In the genomic region with DNA sequence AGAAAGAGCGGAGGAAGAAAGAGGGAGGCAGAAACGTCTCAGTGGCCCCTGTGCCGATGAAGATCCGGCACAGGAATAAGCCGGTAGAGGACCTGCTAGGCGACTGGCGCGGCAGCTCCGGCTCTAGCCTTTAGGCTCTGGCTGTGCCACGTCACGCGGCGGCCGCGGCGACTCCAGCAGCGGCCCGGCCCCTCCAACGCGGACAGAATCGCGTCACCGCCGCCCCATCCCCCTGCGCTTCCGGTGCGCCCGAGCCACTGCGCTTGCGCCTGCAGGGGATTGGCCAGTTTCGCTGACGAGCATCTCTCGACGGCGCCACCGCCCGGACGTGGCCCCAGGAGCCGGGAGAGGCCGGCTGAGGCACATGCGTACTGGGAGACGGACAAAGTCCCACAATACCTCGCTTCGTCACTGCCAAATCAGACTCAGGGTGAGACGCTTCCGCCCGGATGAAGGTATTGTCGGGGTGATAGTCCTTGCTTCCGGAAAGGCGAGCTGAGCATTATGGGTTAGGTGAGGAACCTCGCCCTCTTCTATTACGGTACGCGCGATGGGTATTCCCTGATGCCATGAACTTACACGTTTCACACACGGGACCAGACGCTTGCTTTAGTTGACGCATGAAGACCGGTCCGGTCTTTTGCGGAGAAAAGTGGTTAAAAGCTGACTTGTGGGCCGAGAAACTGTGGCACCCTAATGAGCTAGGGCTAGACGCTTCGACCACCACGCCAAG, we compare ENCODE assay signal across 8 cellular contexts. TPM values are rescaled to one million over a fixed set of nuclear protein-coding genes. Genes with fewer than 3 reads are reported as not detected.
DNase-seq lines count a peak whose midpoint lies in the region; ATAC-seq, FAIRE-seq and TF ChIP-seq lines count a peak whose summit lies in the region.

A gene (minus strand): TSS at position 105 of the 733 bp plus-strand sequence. CDS start 204 bp downstream, outside the sequence.

- H3K9me3 ChIP-seq in adipocyte (ENCODE audit: control insufficient read depth, low read length) (no peaks in the 10 kb centered on the region), pancreas (no peaks in the 10 kb centered on the region), tibial artery (no peaks in the 10 kb centered on the region)

- ATAC-seq in HG02798 (IDR thresholded peaks at IDR 0.05; ENCODE audit: poor library complexity, unreplicated experiment) (peak; percentile 96), Right ventricle myocardium superior (ENCODE audit: poor library complexity) (peak; percentile 97), pancreas (peak; percentile 88 to 93 (median 88))

- peaks cover 34% of the 10 kb centered on the region for H3K4me1 ChIP-seq in adipocyte (ENCODE audit: control insufficient read depth, insufficient read depth, low read length)
- peaks cover 0 to 17% (median 14%) of the 10 kb centered on the region in 3 donors for H3K4me1 ChIP-seq in pancreas
- peaks cover 0 to 47% (median 36%) of the 10 kb centered on the region in 4 donors for H3K4me1 ChIP-seq in tibial artery

- H3K27me3 ChIP-seq in adipocyte (replicated peaks; ENCODE audit: control insufficient read depth, insufficient read depth, low read length) (no peaks in the 10 kb centered on the region), pancreas (no peaks in the 10 kb centered on the region), tibial artery (no peaks in the 10 kb centered on the region)

- TF ChIP-seq CTCF in GM12875 (IDR thresholded peaks at IDR 0.05; ENCODE audit: borderline replicate concordance, insufficient read depth, low read depth, low read length) = 0 out of 2 replicates have a peak, but pooled peaks have one; percentile 11
- no peak for TF ChIP-seq CTCF in pancreas (IDR thresholded peaks at IDR 0.05)
- peak in 1 of 2 experiments; percentile 15 for TF ChIP-seq CTCF in tibial artery (IDR thresholded peaks at IDR 0.05)

- H3K36me3 ChIP-seq in adipocyte (ENCODE audit: control insufficient read depth, insufficient read depth, low read length, severe bottlenecking) = peaks cover 17% of the 10 kb centered on the region
- H3K36me3 ChIP-seq in pancreas = no peaks in the 10 kb centered on the region
- no peaks in the 10 kb centered on the region for H3K36me3 ChIP-seq in tibial artery

- H3K9ac ChIP-seq in adipocyte (ENCODE audit: low read length) = peak within 1 kb of the TSS; percentile 100

- peak within 1 kb of the TSS; percentile 96 to 98 (median 97) for H3K27ac ChIP-seq in pancreas
- peak within 1 kb of the TSS; percentile 93 to 96 for H3K27ac ChIP-seq in tibial artery

- intact Hi-C loops in Right ventricle myocardium superior (cut with DNase I) = loop anchor here (5.0 kb wide), 2 partner anchors 40 to 160 kb away; a partner anchor contains a TSS
- intact Hi-C loops in pancreas (cut with DNase I) = no loop called here
- intact Hi-C loops in tibial artery (cut with DNase I; ENCODE audit: low total_unique reads) = loop anchor here (1.0 to 5.0 kb wide), 3 partner anchors 40 to 160 kb away; a partner anchor contains a TSS

- H3K4me3 ChIP-seq in GM12875 (ENCODE audit: low read depth, low read length) (peak within 1 kb of the TSS; percentile 98), adipocyte (ENCODE audit: low read length) (peak within 1 kb of the TSS; percentile 100), pancreas (peak within 1 kb of the TSS; percentile 78 to 96 (median 82)), tibial artery (peak within 1 kb of the TSS; percentile 62 to 85)

- 0% methylated on average over 59 to 66 of the region's 66 CpGs for WGBS in pancreas, 2 donors

- DNase-seq in NCI-H1436 (lab: John Stamatoyannopoulos, UW) = peak; percentile 89
- DNase-seq in T follicular helper cell (ENCODE audit: low read depth) = peak; percentile 98
- DNase-seq in adipocyte (ENCODE audit: low read depth) = peak; percentile 99
- peak; percentile 100 for DNase-seq in Right ventricle myocardium superior
- DNase-seq in pancreas = peak; percentile 99 to 100 (median 100)
- DNase-seq in tibial artery = peak; percentile 99 to 100

- peak; percentile 95 for FAIRE-seq in pancreas (lab: Jason Lieb, UNC)

RNA-seq across cellular contexts. Expression of the gene that starts here (rescaled TPM):
- total RNA-seq in Right ventricle myocardium superior (59.0 TPM), pancreas (10 to 100 TPM; 49.3 to 98.1 (median 67.5) TPM)
- 10 to 100 TPM; 46.1 to 99.9 TPM for polyA plus RNA-seq in pancreas

Comparison
In these comparisons a context has a peak if more than half of its experiments do, and no peak if none do; other contexts are left out.
1. Peak in every context shown above with its lines: DNase-seq, ATAC-seq, H3K4me3 ChIP-seq and H3K27ac ChIP-seq.
2. intact Hi-C loops: an anchor here in Right ventricle myocardium superior (5.0 kb wide) and tibial artery (1.0 to 5.0 kb wide); none called in pancreas.